12 cellular contexts compared by ENCODE assay signal in genomic region chr5:113204525-113205161, GRCh38.
A peak's percentile ranks its signal among the peaks of the same experiment; 100 is the strongest.
DNase-seq lines count a peak whose midpoint lies in the region; ATAC-seq and TF ChIP-seq lines count a peak whose summit lies in the region.
"Had no signal": no experiment of that assay in that cellular context is flagged by ENCODE, and none has a peak within 500 bp of the region (broad histone marks: within the 10 kb centered on the region; RNA-seq: fewer than 3 reads in every experiment).

No MANE protein-coding gene starts in this region.

- peak overlapping the region; percentile 54 for H3K4me3 Mint-ChIP-seq in type B pancreatic cell
- H3K4me3 Mint-ChIP-seq: T-helper 2 cell treated with Interferon-gamma antibody and Interleukin-4, amounts not matched to agents 5 μg/mL and 100 μg/mL, for 36 hours had no signal

- peaks cover 4% of the 10 kb centered on the region for H3K9me3 Mint-ChIP-seq in type B pancreatic cell
- H3K9me3 Mint-ChIP-seq: activated T-helper 2 cell treated with anti-CD3 and anti-CD28 coated beads, Interferon-gamma antibody, Interleukin-2, Interleukin-4, amounts not matched to agents 10 μg/mL and 5 μg/mL and 100 μg/mL, durations not matched to agents 14 hours and 24 hours and 36 hours; T-helper 2 cell treated with Interferon-gamma antibody and Interleukin-4, amounts not matched to agents 5 μg/mL and 100 μg/mL, for 36 hours had no signal

- H3K27ac ChIP-seq in colonic mucosa = no peak overlapping the region
- H3K27ac ChIP-seq: 22Rv1 had no signal

- intact Hi-C loops in colonic mucosa (cut with DNase I) = no loop called here

- no peak for TF ChIP-seq CTCF in colonic mucosa (IDR thresholded peaks at IDR 0.05)
- TF ChIP-seq CTCF in type B pancreatic cell (conservative IDR thresholded peaks at IDR 0.05) = no peak

- no peaks in the 10 kb centered on the region for H3K27me3 Mint-ChIP-seq in type B pancreatic cell

- no peak overlapping the region for H3K4me3 ChIP-seq in colonic mucosa

- H3K36me3 Mint-ChIP-seq in type B pancreatic cell = peaks cover 4% of the 10 kb centered on the region

- H3K27me3 ChIP-seq in colonic mucosa = no peaks in the 10 kb centered on the region

- no peaks in the 10 kb centered on the region for H3K4me1 ChIP-seq in colonic mucosa

- H3K9me3 ChIP-seq in colonic mucosa = no peaks in the 10 kb centered on the region

- no peaks in the 10 kb centered on the region for H3K36me3 ChIP-seq in colonic mucosa

- peak overlapping the region; percentile 25 for H3K27ac Mint-ChIP-seq in type B pancreatic cell
- H3K27ac Mint-ChIP-seq: activated T-helper 2 cell treated with anti-CD3 and anti-CD28 coated beads, Interferon-gamma antibody, Interleukin-2, Interleukin-4, amounts not matched to agents 10 μg/mL and 5 μg/mL and 100 μg/mL, durations not matched to agents 14 hours and 24 hours and 36 hours; T-helper 2 cell treated with Interferon-gamma antibody and Interleukin-4, amounts not matched to agents 5 μg/mL and 100 μg/mL, for 36 hours had no signal

- peaks cover 59% of the 10 kb centered on the region for H3K4me1 Mint-ChIP-seq in type B pancreatic cell (ENCODE audit: unreplicated experiment)

- ATAC-seq in left lobe of liver = peak; percentile 48
- no peak for ATAC-seq in GM21576 (IDR thresholded peaks at IDR 0.05; ENCODE audit: unreplicated experiment)

- H3K9ac ChIP-seq in colonic mucosa (ENCODE audit: low read depth in 2 of 2, low read length in 2 of 2) = no peak overlapping the region

- DNase-seq in NCI-H1694 treated with DMSO at 0.1 percent for 48 hours (lab: John Stamatoyannopoulos, UW) (peak; percentile 32), NCI-H1694 (lab: John Stamatoyannopoulos, UW) (no peak), colonic mucosa (peak; percentile 42), left lobe of liver (ENCODE audit: low spot score) (peak; percentile 95), type B pancreatic cell (ENCODE audit: extremely low spot score, unreplicated experiment) (no peak), OCI-M1 (lab: John Stamatoyannopoulos, UW) (no peak), DMS153 treated with DMSO at 0.1 percent for 48 hours (lab: John Stamatoyannopoulos, UW; ENCODE audit: unreplicated experiment) (no peak)
- DNase-seq: NCI-H1092 had no signal

Comparison
In these comparisons a context has a peak if more than half of its experiments do, and no peak if none do; other contexts are left out.
1. DNase-seq: peak in NCI-H1694 treated with DMSO at 0.1 percent for 48 hours (single experiment), colonic mucosa (single experiment) and left lobe of liver (single experiment); none in NCI-H1694 (single experiment), type B pancreatic cell (single experiment), OCI-M1 (single experiment) and DMS153 treated with DMSO at 0.1 percent for 48 hours (single experiment).